Comparison of ENCODE assay signal across 9 cellular contexts in the genomic region with DNA sequence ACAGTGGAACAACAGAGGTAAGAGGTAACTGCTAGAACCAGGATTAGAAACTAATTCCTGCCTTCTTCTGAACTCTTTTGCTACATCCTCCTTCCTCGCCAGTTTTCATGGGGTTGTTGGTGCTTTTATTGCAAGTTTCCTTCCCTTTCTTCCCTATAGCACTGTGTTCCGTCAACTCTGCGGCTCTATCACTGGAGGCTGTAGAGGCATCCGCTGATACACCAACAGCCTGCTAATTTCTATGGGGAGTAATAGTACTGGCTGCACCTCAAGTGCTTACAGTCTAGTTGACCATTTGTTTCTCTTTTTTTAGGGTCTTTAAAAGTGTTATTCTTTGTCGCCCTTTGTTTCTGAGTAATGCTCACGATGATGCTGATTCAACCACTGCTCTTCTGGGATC. TPM values are rescaled to one million over a fixed set of nuclear protein-coding genes. Genes with fewer than 3 reads are reported as not detected.
DNase-seq lines count a peak whose midpoint lies in the region; ATAC-seq and TF ChIP-seq lines count a peak whose summit lies in the region.
"Had no signal": no experiment of that assay in that cellular context is flagged by ENCODE, and none has a peak within 500 bp of the region (broad histone marks: within the 10 kb centered on the region; RNA-seq: fewer than 3 reads in every experiment).

No MANE protein-coding gene starts in this region.

- peak; percentile 28 for ATAC-seq in activated CD8-positive, alpha-beta T cell treated with anti-CD3 and anti-CD28 coated beads, Interleukin-2, amount 10 ng/mL, durations not matched to agents 7 days and 5 days
- ATAC-seq in HG02759 (IDR thresholded peaks at IDR 0.05; ENCODE audit: unreplicated experiment) (no peak), HG02678 (IDR thresholded peaks at IDR 0.05; ENCODE audit: unreplicated experiment) (no peak)

- no peaks in the 10 kb centered on the region for H3K27me3 ChIP-seq in GM06990 (replicated peaks; ENCODE audit: control insufficient read depth, insufficient read depth, low read length)
- H3K27me3 ChIP-seq in HL-60 (ENCODE audit: insufficient read depth, poor library complexity, severe bottlenecking) = no peaks in the 10 kb centered on the region
- no peaks in the 10 kb centered on the region for H3K27me3 ChIP-seq in kidney epithelial cell (ENCODE audit: control insufficient read depth, insufficient read depth, low read length)
- H3K27me3 ChIP-seq in tibial artery = no peaks in the 10 kb centered on the region

- H3K36me3 ChIP-seq in GM06990 (ENCODE audit: control insufficient read depth, insufficient read depth, low read length) (no peaks in the 10 kb centered on the region; the same call in 1 of the 2 replicates), kidney epithelial cell (ENCODE audit: control insufficient read depth, insufficient read depth, low read length) (no peaks in the 10 kb centered on the region), tibial artery (peaks cover 0 to 3% (median 0%) of the 10 kb centered on the region in 3 donors)

- H3K4me3 ChIP-seq in GM06990 (replicated peaks; ENCODE audit: low read depth, low read length) (peak overlapping the region; percentile 96), HL-60 (replicated peaks; ENCODE audit: insufficient read depth, low read length) (peak overlapping the region; percentile 99), kidney epithelial cell (ENCODE audit: low read depth, low read length) (peak overlapping the region; percentile 68), tibial artery (peak overlapping the region; percentile 68 to 97)

- no peaks in the 10 kb centered on the region for H3K9me3 Mint-ChIP-seq in activated CD8-positive, alpha-beta T cell treated with anti-CD3 and anti-CD28 coated beads, Interleukin-2, amount 10 ng/mL, durations not matched to agents 7 days and 5 days (ENCODE audit: insufficient read depth)

- POLR2A ChIA-PET in activated CD8-positive, alpha-beta T cell treated with anti-CD3 and anti-CD28 coated beads, Interleukin-2, amount 10 ng/mL, durations not matched to agents 7 days and 5 days (lab: Charles Lee) = interaction anchor here (0.6 kb wide), 1 partner anchor 85 kb away, joined by 5 read pairs; no protein-coding TSS in a partner anchor

- H3K9me3 ChIP-seq in tibial artery = no peaks in the 10 kb centered on the region

- peak overlapping the region; percentile 99 for H3K4me3 Mint-ChIP-seq in activated CD8-positive, alpha-beta T cell treated with anti-CD3 and anti-CD28 coated beads, Interleukin-2, amount 10 ng/mL, durations not matched to agents 7 days and 5 days

- H3K27me3 Mint-ChIP-seq in activated CD8-positive, alpha-beta T cell treated with anti-CD3 and anti-CD28 coated beads, Interleukin-2, amount 10 ng/mL, durations not matched to agents 7 days and 5 days (ENCODE audit: low read depth) = no peaks in the 10 kb centered on the region

- TF ChIP-seq CTCF in GM06990 (IDR thresholded peaks at IDR 0.05; ENCODE audit: insufficient read depth, low read length, poor library complexity, severe bottlenecking) (no peak), HL-60 (IDR thresholded peaks at IDR 0.05; ENCODE audit: insufficient read depth, low read length) (no peak), kidney epithelial cell (IDR thresholded peaks at IDR 0.05; ENCODE audit: insufficient read depth, low read length, poor library complexity, severe bottlenecking) (no peak), tibial artery (IDR thresholded peaks at IDR 0.05) (no peak)

- H3K4me1 ChIP-seq in tibial artery = peaks cover 0 to 22% (median 14%) of the 10 kb centered on the region in 4 donors

- H3K27ac Mint-ChIP-seq in activated CD8-positive, alpha-beta T cell treated with anti-CD3 and anti-CD28 coated beads, Interleukin-2, amount 10 ng/mL, durations not matched to agents 7 days and 5 days = peak overlapping the region; percentile 95

- DNase-seq in GM06990 (ENCODE audit: extremely low read depth, insufficient read length) = no peak
- peak in 1 of 2 experiments; percentile 51 for DNase-seq in HL-60 (ENCODE audit: low read depth in 1 of 2, low spot score in 1 of 2)
- peak; percentile 33 for DNase-seq in activated CD8-positive, alpha-beta T cell treated with anti-CD3 and anti-CD28 coated beads, Interleukin-2, amount 10 ng/mL, durations not matched to agents 7 days and 5 days
- DNase-seq in kidney epithelial cell (ENCODE audit: low read depth) = no peak
- DNase-seq in tibial artery = no peak
- no peak for DNase-seq in iPS-NIHi11 (ENCODE audit: low spot score)

- H3K27ac ChIP-seq in HL-60 (replicated peaks) = peak overlapping the region; percentile 74
- H3K27ac ChIP-seq in tibial artery = peak overlapping the region in 1 of 2 donors; percentile 73

- peaks cover 6% of the 10 kb centered on the region for H3K36me3 Mint-ChIP-seq in activated CD8-positive, alpha-beta T cell treated with anti-CD3 and anti-CD28 coated beads, Interleukin-2, amount 10 ng/mL, durations not matched to agents 7 days and 5 days (ENCODE audit: low read depth)

- CTCF ChIA-PET in activated CD8-positive, alpha-beta T cell treated with anti-CD3 and anti-CD28 coated beads, Interleukin-2, amount 10 ng/mL, durations not matched to agents 7 days and 5 days (lab: Charles Lee) = interaction anchor here (1.3 kb wide), 1 partner anchor 9 kb away, joined by 5 read pairs; no protein-coding TSS in a partner anchor

- intact Hi-C loops in tibial artery (cut with DNase I; ENCODE audit: low total_unique reads) = loop anchor here (10.0 kb wide), 1 partner anchor 543 kb away; the partner anchor contains the start of gene SCAF4

- peaks cover 32% of the 10 kb centered on the region for H3K4me1 Mint-ChIP-seq in activated CD8-positive, alpha-beta T cell treated with anti-CD3 and anti-CD28 coated beads, Interleukin-2, amount 10 ng/mL, durations not matched to agents 7 days and 5 days (ENCODE audit: low read depth)

RNA-seq across cellular contexts. Expression of gene MIS18A, which starts 0.8 kb away (rescaled TPM):
- total RNA-seq in activated CD8-positive, alpha-beta T cell treated with anti-CD3 and anti-CD28 coated beads, Interleukin-2, amount 10 ng/mL, durations not matched to agents 7 days and 5 days = 10 to 100 TPM; 27.5 to 29.4 TPM
- total RNA-seq in kidney epithelial cell = 10.1 and 15.6 TPM in 2 replicates

RNA-seq across cellular contexts. Expression of gene MRAP, which starts 20.6 kb away (rescaled TPM):
- total RNA-seq in activated CD8-positive, alpha-beta T cell treated with anti-CD3 and anti-CD28 coated beads, Interleukin-2, amount 10 ng/mL, durations not matched to agents 7 days and 5 days = not detected
- total RNA-seq in kidney epithelial cell = not detected in 2 replicates
- total RNA-seq: temporal lobe had no signal
